In genomic region chr1:226482975-226483660, GRCh38 we compare ENCODE assay signal across 1 cellular context.
TF ChIP-seq lines count a peak whose summit lies in the region.

No MANE protein-coding gene starts in this region.

TF ChIP-seq in GM23338, 12 proteins besides CTCF, POLR2A, EP300 and RAD21 (continued from another document):
- TF ChIP-seq ZNF462 (CRISPR knock-in tag; IDR thresholded peaks at IDR 0.05) (no peak), JUNB (IDR thresholded peaks at IDR 0.05; ENCODE audit: unreplicated experiment) (no peak), CREB1 (CRISPR knock-in tag; IDR thresholded peaks at IDR 0.05; ENCODE audit: low read depth) (no peak), STAT1 (IDR thresholded peaks at IDR 0.05; ENCODE audit: unreplicated experiment) (no peak)
